Comparison of ENCODE assay signal across 9 cellular contexts in the genomic region with DNA sequence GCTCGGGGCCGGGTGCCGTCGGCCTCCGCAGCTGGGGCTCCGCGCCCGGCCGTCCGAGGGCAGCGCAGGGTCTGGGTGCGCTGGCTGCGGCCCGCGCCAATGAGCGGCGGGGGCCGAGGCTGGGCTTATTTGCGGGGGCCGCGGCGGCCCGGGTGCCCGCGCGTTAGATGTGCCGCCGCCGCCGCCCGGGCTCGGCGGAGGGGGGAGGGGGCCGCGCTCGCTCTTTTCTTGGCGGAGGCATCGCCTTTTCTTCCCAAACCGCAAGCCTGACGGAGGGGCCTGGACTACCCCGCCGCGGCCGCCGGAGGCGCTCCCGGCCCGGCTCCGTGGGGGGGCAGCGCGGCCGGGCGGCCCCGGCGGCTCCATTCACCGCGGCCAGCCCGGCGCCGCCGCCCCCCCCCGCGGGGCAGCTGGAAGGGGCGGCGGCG. TPM values are rescaled to one million over a fixed set of nuclear protein-coding genes. Genes with fewer than 3 reads are reported as not detected.
DNase-seq lines count a peak whose midpoint lies in the region; ATAC-seq, FAIRE-seq and TF ChIP-seq lines count a peak whose summit lies in the region.
"Had no signal": no experiment of that assay in that cellular context is flagged by ENCODE, and none has a peak within 500 bp of the region (broad histone marks: within the 10 kb centered on the region; RNA-seq: fewer than 3 reads in every experiment).

A gene (minus strand): TSS at position 101 of the 428 bp plus-strand sequence. CDS start 278 bp downstream, outside the sequence.

- peak within 1 kb of the TSS; percentile 91 for H2AFZ ChIP-seq in K562 (ENCODE audit: low read depth, low read length)

- H4K20me1 ChIP-seq in K562 (replicated peaks; ENCODE audit: control insufficient read depth, insufficient read depth, low read length), result no peaks in the 10 kb centered on the region

- peak within 1 kb of the TSS; percentile 37 for H3K4me3 Mint-ChIP-seq in CD8-positive, alpha-beta T cell
- H3K4me3 Mint-ChIP-seq in nephron progenitor cell, result no peak within 1 kb of the TSS

- no peaks in the 10 kb centered on the region for H3K9me1 ChIP-seq in K562 (ENCODE audit: control insufficient read depth, insufficient read depth, low read length)

- BruUV-seq in K562 (replicated peaks; lab: Mats Ljungman, UMichigan), result no TSS peak

- TF ChIP-seq EP300 in K562 (IDR thresholded peaks at IDR 0.05; ENCODE audit: low read length), result no peak

- no peak within 1 kb of the TSS for H3K27ac Mint-ChIP-seq in CD8-positive, alpha-beta T cell
- H3K27ac Mint-ChIP-seq in nephron progenitor cell, result no peak within 1 kb of the TSS

- intact Hi-C loops in CD8-positive, alpha-beta T cell (cut with DNase I, micrococcal nuclease), result loop anchor here in 1 of 2 experiments (2.0 kb wide), 1 partner anchor 198 kb away; no protein-coding TSS in a partner anchor
- intact Hi-C loops in K562 (cut with micrococcal nuclease), result no loop called here

- H3K79me2 ChIP-seq in K562 (ENCODE audit: control insufficient read depth, insufficient read depth, low read length), result peaks cover 20% of the 10 kb centered on the region

- 1% methylated on average over 20 of the region's 66 CpGs for WGBS in K562 (ENCODE audit: insufficient coverage, low coverage, missing lambda C conversion rate)

- peak in 1 of 2 experiments; percentile 25; a peak in 2 of 4 replicates for TF ChIP-seq RAD21 in K562 (CRISPR knock-in tag; conservative IDR thresholded peaks at IDR 0.05 in 1 of 2, IDR thresholded peaks at IDR 0.05 in 1 of 2)

- no peaks in the 10 kb centered on the region for H3K9me3 ChIP-seq in CD8-positive, alpha-beta T cell (ENCODE audit: low read length)
- H3K9me3 ChIP-seq in K562 (replicated peaks; ENCODE audit: control insufficient read depth, insufficient read depth, low read depth, low read length), result no peaks in the 10 kb centered on the region

- peaks cover 7% of the 10 kb centered on the region for H3K4me1 ChIP-seq in CD8-positive, alpha-beta T cell (ENCODE audit: insufficient read depth, low read length)
- peaks cover 7 to 78% of the 10 kb centered on the region in 2 experiments; a peak in 4 of 5 replicates for H3K4me1 ChIP-seq in K562 (replicated peaks in 1 of 2; ENCODE audit: control insufficient read depth in 2 of 2, insufficient read depth in 2 of 2, low read length in 2 of 2)

- no peaks in the 10 kb centered on the region for H3K36me3 Mint-ChIP-seq in CD8-positive, alpha-beta T cell
- no peaks in the 10 kb centered on the region for H3K36me3 Mint-ChIP-seq in nephron progenitor cell (ENCODE audit: low read depth)

- POLR2A ChIA-PET in CD8-positive, alpha-beta T cell (lab: Charles Lee), result interaction anchor here (0.9 kb wide), 1 partner anchor 36 kb away, joined by 7 read pairs; no protein-coding TSS in a partner anchor
- POLR2A ChIA-PET in K562 (lab: Yijun Ruan, JAX), result interaction anchor here (0.5 to 1.6 kb wide), 6 partner anchors 21 to 373 kb away, joined by 3 to 7 read pairs (median 3); no protein-coding TSS in a partner anchor

- peak within 1 kb of the TSS; percentile 85 for H3K4me2 ChIP-seq in K562 (ENCODE audit: insufficient read depth, low read length)

- TF ChIP-seq POLR2A in K562 (conservative IDR thresholded peaks at IDR 0.05), result no peak

- in situ Hi-C loops in K562 (cut with MboI), result no loop called here

- peaks cover 13% of the 10 kb centered on the region for H3K4me1 Mint-ChIP-seq in CD8-positive, alpha-beta T cell (ENCODE audit: low read depth)
- H3K4me1 Mint-ChIP-seq in nephron progenitor cell, result peaks cover 39% of the 10 kb centered on the region

- peaks cover 6% of the 10 kb centered on the region for H3K27me3 ChIP-seq in CD8-positive, alpha-beta T cell (ENCODE audit: insufficient read depth, low read length)
- H3K27me3 ChIP-seq in K562 (ENCODE audit: control insufficient read depth in 2 of 2, insufficient read depth in 2 of 2, low read length in 2 of 2), result no peaks in the 10 kb centered on the region

- H3K9ac ChIP-seq in K562 (ENCODE audit: insufficient read depth in 1 of 2, low read depth in 2 of 2, low read length in 2 of 2), result peak within 1 kb of the TSS; percentile 82 to 92

- peak within 1 kb of the TSS; percentile 35 for H3K4me3 ChIP-seq in CD8-positive, alpha-beta T cell (ENCODE audit: low read depth, low read length)
- H3K4me3 ChIP-seq in K562, result peak within 1 kb of the TSS; percentile 58

- no peak for FAIRE-seq in K562 (lab: Jason Lieb, UNC)

- no peak within 1 kb of the TSS for H3K27ac ChIP-seq in CD8-positive, alpha-beta T cell (ENCODE audit: low read depth, low read length)
- H3K27ac ChIP-seq in K562 (ENCODE audit: extremely low read depth, low read depth, low read length), result peak within 1 kb of the TSS; percentile 68

- no peak for ATAC-seq in CD8-positive, alpha-beta T cell
- peak; percentile 63 for ATAC-seq in K562
- no peak for ATAC-seq in HG03457 (IDR thresholded peaks at IDR 0.05; ENCODE audit: unreplicated experiment)
- no peak for ATAC-seq in GM18909 (IDR thresholded peaks at IDR 0.05; ENCODE audit: poor library complexity, unreplicated experiment)

- no peaks in the 10 kb centered on the region for H3K36me3 ChIP-seq in CD8-positive, alpha-beta T cell (ENCODE audit: insufficient read depth, low read length)
- peaks cover 13% of the 10 kb centered on the region; the same call in 2 of the 3 replicates for H3K36me3 ChIP-seq in K562 (ENCODE audit: control insufficient read depth, insufficient read depth, low read length)

- DNase-seq in CD8-positive, alpha-beta T cell, result no peak
- DNase-seq in HuH-7 (ENCODE audit: low spot score), result peak; percentile 63
- peak; percentile 72 to 84 (median 82) for DNase-seq in K562 (ENCODE audit: extremely low read depth in 1 of 4, low spot score in 3 of 4)
- peak; percentile 71 for DNase-seq in nephron progenitor cell
- no peak for DNase-seq in NCI-H2029 (lab: John Stamatoyannopoulos, UW)
- DNase-seq in NCI-H146 treated with DMSO at 0.1 percent for 48 hours (lab: John Stamatoyannopoulos, UW; ENCODE audit: unreplicated experiment), result no peak
- DNase-seq: stimulated activated CD4-positive, alpha-beta T cell treated with anti-CD3 and anti-CD28 coated beads, Interleukin-2, amount 100 ng/mL, for 24 hours had no signal

- CTCF ChIA-PET in CD8-positive, alpha-beta T cell (lab: Charles Lee), result interaction anchor here (1.4 to 6.8 kb wide), 6 partner anchors 9 to 77 kb away, joined by 5 to 220 read pairs (median 16); a partner anchor contains a TSS
- CTCF ChIA-PET in K562 (lab: Yijun Ruan, JAX; ENCODE audit: low intra/inter-chr PET ratio), result interaction anchor here (0.5 to 5.2 kb wide), 5 partner anchors 17 to 194 kb away, joined by 3 to 103 read pairs (median 3); a partner anchor contains a TSS

- no peak for TF ChIP-seq CTCF in CD8-positive, alpha-beta T cell (IDR thresholded peaks at IDR 0.05)
- TF ChIP-seq CTCF in K562 (IDR thresholded peaks at IDR 0.05 in 2 of 3, conservative IDR thresholded peaks at IDR 0.05 in 1 of 3; ENCODE audit: insufficient read depth in 2 of 3, low read depth in 1 of 3, low read length in 3 of 3), result peak in 2 of 3 experiments; percentile 46 to 64; a peak in 4 of 6 replicates
- no peak for TF ChIP-seq CTCF in nephron progenitor cell (IDR thresholded peaks at IDR 0.05)

- H3K27me3 Mint-ChIP-seq in CD8-positive, alpha-beta T cell (ENCODE audit: low read depth), result peaks cover 13% of the 10 kb centered on the region
- H3K27me3 Mint-ChIP-seq in nephron progenitor cell (ENCODE audit: low read depth, poor library complexity), result peaks cover 30% of the 10 kb centered on the region

- no peaks in the 10 kb centered on the region for H3K9me3 Mint-ChIP-seq in CD8-positive, alpha-beta T cell
- H3K9me3 Mint-ChIP-seq in nephron progenitor cell, result no peaks in the 10 kb centered on the region

TF ChIP-seq in K562, 482 proteins besides CTCF, POLR2A, EP300 and RAD21 (continues in another document):
- TF ChIP-seq, protein P1, sequence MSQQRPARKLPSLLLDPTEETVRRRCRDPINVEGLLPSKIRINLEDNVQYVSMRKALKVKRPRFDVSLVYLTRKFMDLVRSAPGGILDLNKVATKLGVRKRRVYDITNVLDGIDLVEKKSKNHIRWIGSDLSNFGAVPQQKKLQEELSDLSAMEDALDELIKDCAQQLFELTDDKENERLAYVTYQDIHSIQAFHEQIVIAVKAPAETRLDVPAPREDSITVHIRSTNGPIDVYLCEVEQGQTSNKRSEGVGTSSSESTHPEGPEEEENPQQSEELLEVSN (IDR thresholded peaks at IDR 0.05; ENCODE audit: borderline replicate concordance in 1 of 2, extremely low read depth in 1 of 2, insufficient read depth in 1 of 2, insufficient read length in 1 of 2, low read depth in 1 of 2, low read length in 1 of 2, poor library complexity in 1 of 2, severe bottlenecking in 1 of 2), result peak in 1 of 2 experiments; percentile 29
- 0 out of 2 replicates have a peak, but pooled peaks have one; percentile 10 for TF ChIP-seq MYC (IDR thresholded peaks at IDR 0.05; ENCODE audit: low read depth, low read length)
- no peak for TF ChIP-seq MYC (CRISPR knock-in tag; IDR thresholded peaks at IDR 0.05; ENCODE audit: borderline replicate concordance, low read depth)
- 0 out of 4 replicates have a peak, but pooled peaks of 1 of the 2 experiments have one; percentile 26 for TF ChIP-seq NONO (IDR thresholded peaks at IDR 0.05; ENCODE audit: low read depth in 2 of 2, low read length in 1 of 2)

RNA-seq across cellular contexts. Expression of the gene that starts here (rescaled TPM):
- not detected for total RNA-seq in CD8-positive, alpha-beta T cell
- total RNA-seq in K562 (2011; cell fraction: chromatin; rRNA removed; ENCODE audit: low replicate concordance), result 8.4 and 25.5 TPM in 2 replicates
- total RNA-seq in K562 (2011; cell fraction: nucleolus; rRNA removed), result 25.5 and 27.9 TPM in 2 replicates
- 15.3 and 16.9 TPM in 2 replicates for total RNA-seq in K562 (2011; cell fraction: nucleoplasm; rRNA removed)
- total RNA-seq in K562 (2014; rRNA removed) (13.9 and 22.5 TPM in 2 replicates), K562 (2014; rRNA removed; fragmentation: Illumina TruSeq; extraction: Trizol) (0.99 and 1.3 TPM in 2 replicates), K562 (2015; rRNA removed; fragmentation: Illumina TruSeq; extraction: Trizol) (4.1 and 4.2 TPM in 2 replicates), K562 (2021) (11.8 and 14.1 TPM in 2 replicates)
- polyA plus RNA-seq in K562 (2011; rRNA removed) (4.5 and 6.1 TPM in 2 replicates), K562 (2014; fragmentation: Illumina TruSeq; extraction: Trizol) (1.9 and 5.3 TPM in 2 replicates), K562 (2014; fragmentation: Nextera tagmentation; extraction: Ambion mirVana) (under 1 TPM; 0.03 to 0.17 TPM), K562 (2014; rRNA removed) (13.4 and 14.0 TPM in 2 replicates)
- 7.8 and 22.0 TPM in 2 replicates for polyA plus RNA-seq in K562 (2011; cell fraction: cytosol; rRNA removed)
- polyA plus RNA-seq in K562 (2011; cell fraction: nucleus; rRNA removed), result 10.3 and 25.0 TPM in 2 replicates
- polyA plus RNA-seq in K562 (2012), result 8.5 and 11.5 TPM in 2 replicates
- 0.72 and 1.6 TPM in 2 replicates for polyA minus RNA-seq in K562 (2011; rRNA and poly(A)+ RNA removed)
- polyA minus RNA-seq in K562 (2011; cell fraction: cytosol; rRNA and poly(A)+ RNA removed), result 4.7 and 5.6 TPM in 2 replicates
- polyA minus RNA-seq in K562 (2011; cell fraction: nucleus; rRNA and poly(A)+ RNA removed), result 14.7 and 15.2 TPM in 2 replicates

Comparison
In these comparisons a context has a peak if more than half of its experiments do, and no peak if none do; other contexts are left out.
1. DNase-seq: peak in HuH-7 (single experiment), K562 (4 of 4) and nephron progenitor cell (single experiment); none in CD8-positive, alpha-beta T cell (0 of 7), NCI-H2029 (single experiment) and NCI-H146 treated with DMSO at 0.1 percent for 48 hours (single experiment).
2. CTCF ChIP-seq: peak in K562 (2 of 3); none in CD8-positive, alpha-beta T cell (single experiment) and nephron progenitor cell (single experiment).